1 cellular context compared by ENCODE assay signal in the genomic region with DNA sequence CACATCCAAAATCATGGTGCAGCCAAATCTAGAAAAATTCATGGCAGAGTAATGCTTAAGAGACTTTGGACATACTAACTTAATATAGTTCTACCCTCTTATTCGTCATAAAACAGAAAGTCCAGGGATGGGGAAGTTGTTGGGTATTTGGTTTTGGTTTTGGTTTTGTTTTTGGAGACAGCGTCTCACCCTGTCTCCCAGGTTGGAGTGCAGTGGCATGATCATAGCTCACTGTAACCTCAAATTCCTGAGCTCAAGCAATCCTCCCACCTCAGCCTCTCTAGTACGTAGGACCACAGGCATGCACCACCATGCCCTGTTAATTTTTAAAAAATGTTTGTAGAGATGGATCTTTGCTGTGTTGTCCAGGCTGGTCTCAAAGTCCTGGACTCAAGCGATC.
TF ChIP-seq lines count a peak whose summit lies in the region.

No MANE protein-coding gene starts in this region.

TF ChIP-seq in SK-N-SH, 30 proteins besides CTCF, POLR2A, EP300 and RAD21 (continued from another document):
- TF ChIP-seq ZBTB33 (IDR thresholded peaks at IDR 0.05; ENCODE audit: borderline replicate concordance, low read depth) (no peak), FOXM1 (IDR thresholded peaks at IDR 0.05; ENCODE audit: low read depth) (no peak), TEAD4 (IDR thresholded peaks at IDR 0.05; ENCODE audit: borderline replicate concordance, insufficient read depth) (no peak), SMC3 (IDR thresholded peaks at IDR 0.05; ENCODE audit: low read depth, low read length) (no peak)
- TF ChIP-seq, protein P1, sequence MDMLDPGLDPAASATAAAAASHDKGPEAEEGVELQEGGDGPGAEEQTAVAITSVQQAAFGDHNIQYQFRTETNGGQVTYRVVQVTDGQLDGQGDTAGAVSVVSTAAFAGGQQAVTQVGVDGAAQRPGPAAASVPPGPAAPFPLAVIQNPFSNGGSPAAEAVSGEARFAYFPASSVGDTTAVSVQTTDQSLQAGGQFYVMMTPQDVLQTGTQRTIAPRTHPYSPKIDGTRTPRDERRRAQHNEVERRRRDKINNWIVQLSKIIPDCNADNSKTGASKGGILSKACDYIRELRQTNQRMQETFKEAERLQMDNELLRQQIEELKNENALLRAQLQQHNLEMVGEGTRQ (IDR thresholded peaks at IDR 0.05; ENCODE audit: borderline replicate concordance, low read depth, low read length): no peak
TF ChIP-seq in SK-N-SH: peak in this region for 0.
